In genomic region chr7:104982773-104983619, GRCh38 we compare ENCODE assay signal across 8 cellular contexts. TPM values are rescaled to one million over a fixed set of nuclear protein-coding genes. Genes with fewer than 3 reads are reported as not detected.
A peak's percentile ranks its signal among the peaks of the same experiment; 100 is the strongest.
DNase-seq lines count a peak whose midpoint lies in the region; ATAC-seq and TF ChIP-seq lines count a peak whose summit lies in the region.

No MANE protein-coding gene starts in this region.

- H3K36me3 Mint-ChIP-seq in CD4-positive, alpha-beta T cell (ENCODE audit: low read depth) = peaks cover 24% of the 10 kb centered on the region
- H3K36me3 Mint-ChIP-seq in activated CD4-positive, alpha-beta memory T cell treated with anti-CD3 and anti-CD28 coated beads, Interleukin-2, amount 10 ng/mL, durations not matched to agents 7 days and 5 days (ENCODE audit: low read depth) = peaks cover 25% of the 10 kb centered on the region
- peaks cover 0 to 8% of the 10 kb centered on the region in 2 donors for H3K36me3 Mint-ChIP-seq in stimulated activated naive B cell treated with anti-CD40 and anti-IgM and Interleukin-4, amounts not matched to agents 10 μg/mL and 1 μg/mL and 100 μg/mL, for 72 hours

- POLR2A ChIA-PET in CD4-positive, alpha-beta T cell (lab: Charles Lee) = interaction anchor here (0.7 to 10.9 kb wide), 31 partner anchors 10 to 606 kb away, joined by 3 to 560 read pairs (median 6); partner anchors contain the start of genes KMT2E and RINT1
- POLR2A ChIA-PET in activated CD4-positive, alpha-beta memory T cell treated with anti-CD3 and anti-CD28 coated beads, Interleukin-2, amount 10 ng/mL, durations not matched to agents 7 days and 5 days (lab: Charles Lee) = interaction anchor here (0.7 to 15.7 kb wide), 28 partner anchors 10 to 549 kb away, joined by 3 to 822 read pairs (median 4); partner anchors contain the start of genes KMT2E and RINT1

- H3K27me3 Mint-ChIP-seq in CD4-positive, alpha-beta T cell = no peaks in the 10 kb centered on the region
- no peaks in the 10 kb centered on the region for H3K27me3 Mint-ChIP-seq in activated CD4-positive, alpha-beta memory T cell treated with anti-CD3 and anti-CD28 coated beads, Interleukin-2, amount 10 ng/mL, durations not matched to agents 7 days and 5 days
- H3K27me3 Mint-ChIP-seq in stimulated activated naive B cell treated with anti-CD40 and anti-IgM and Interleukin-4, amounts not matched to agents 10 μg/mL and 1 μg/mL and 100 μg/mL, for 72 hours = no peaks in the 10 kb centered on the region

- H2AFZ ChIP-seq in KMS-11 (ENCODE audit: low read depth) = peak overlapping the region; percentile 58

- H3K27ac ChIP-seq in CD4-positive, alpha-beta T cell (ENCODE audit: low read depth, low read length) = peak overlapping the region; percentile 98
- H3K27ac ChIP-seq in KMS-11 = peak overlapping the region; percentile 95

- intact Hi-C loops in CD4-positive, alpha-beta T cell (cut with DNase I, micrococcal nuclease) = loop anchor here in 1 of 2 experiments (1.0 to 5.0 kb wide), 3 partner anchors 29 to 502 kb away; no protein-coding TSS in a partner anchor

- H3K9ac ChIP-seq in KMS-11 (peak overlapping the region; percentile 89), iPS-15b (ENCODE audit: low read depth, low read length) (peak overlapping the region; percentile 98)

- no peaks in the 10 kb centered on the region for H3K9me3 ChIP-seq in CD4-positive, alpha-beta T cell (ENCODE audit: control insufficient read depth, low read length)
- no peaks in the 10 kb centered on the region for H3K9me3 ChIP-seq in iPS-15b (ENCODE audit: control insufficient read depth, insufficient read depth, low read length)

- CTCF ChIA-PET in CD4-positive, alpha-beta T cell (lab: Charles Lee) = interaction anchor here (0.6 to 5.9 kb wide), 12 partner anchors 13 to 116 kb away, joined by 3 to 159 read pairs (median 4); partner anchors contain the start of gene KMT2E
- CTCF ChIA-PET in activated CD4-positive, alpha-beta memory T cell treated with anti-CD3 and anti-CD28 coated beads, Interleukin-2, amount 10 ng/mL, durations not matched to agents 7 days and 5 days (lab: Charles Lee) = interaction anchor here (0.7 to 7.9 kb wide), 26 partner anchors 12 to 550 kb away, joined by 3 to 106 read pairs (median 5); partner anchors contain the start of gene KMT2E

- no peak for TF ChIP-seq CTCF in CD4-positive, alpha-beta T cell (IDR thresholded peaks at IDR 0.05)
- TF ChIP-seq CTCF in KMS-11 (conservative IDR thresholded peaks at IDR 0.05; ENCODE audit: low read depth, low read length) = 0 out of 2 replicates have a peak, but pooled peaks have one; percentile 5

- H3K4me1 Mint-ChIP-seq in CD4-positive, alpha-beta T cell (ENCODE audit: low read depth) = peaks cover 63% of the 10 kb centered on the region
- H3K4me1 Mint-ChIP-seq in activated CD4-positive, alpha-beta memory T cell treated with anti-CD3 and anti-CD28 coated beads, Interleukin-2, amount 10 ng/mL, durations not matched to agents 7 days and 5 days = peaks cover 67% of the 10 kb centered on the region
- peaks cover 30 to 52% of the 10 kb centered on the region in 2 donors for H3K4me1 Mint-ChIP-seq in stimulated activated naive B cell treated with anti-CD40 and anti-IgM and Interleukin-4, amounts not matched to agents 10 μg/mL and 1 μg/mL and 100 μg/mL, for 72 hours

- H4K20me1 ChIP-seq in KMS-11 (ENCODE audit: insufficient read depth) = no peaks in the 10 kb centered on the region

- H3K9me3 Mint-ChIP-seq in CD4-positive, alpha-beta T cell = no peaks in the 10 kb centered on the region
- H3K9me3 Mint-ChIP-seq in activated CD4-positive, alpha-beta memory T cell treated with anti-CD3 and anti-CD28 coated beads, Interleukin-2, amount 10 ng/mL, durations not matched to agents 7 days and 5 days = no peaks in the 10 kb centered on the region
- no peaks in the 10 kb centered on the region for H3K9me3 Mint-ChIP-seq in stimulated activated naive B cell treated with anti-CD40 and anti-IgM and Interleukin-4, amounts not matched to agents 10 μg/mL and 1 μg/mL and 100 μg/mL, for 72 hours

- H3K36me3 ChIP-seq in KMS-11 (ENCODE audit: insufficient read depth) (no peaks in the 10 kb centered on the region), iPS-15b (ENCODE audit: control insufficient read depth, insufficient read depth, low read length) (no peaks in the 10 kb centered on the region)

- H3K4me1 ChIP-seq in KMS-11 (ENCODE audit: low read depth, poor library complexity, severe bottlenecking) (peaks cover 89% of the 10 kb centered on the region), iPS-15b (ENCODE audit: control insufficient read depth, insufficient read depth, low read length) (peaks cover 21% of the 10 kb centered on the region)

- peak overlapping the region; percentile 100 for H3K4me2 ChIP-seq in KMS-11

- H3K27me3 ChIP-seq in CD4-positive, alpha-beta T cell (ENCODE audit: control insufficient read depth, insufficient read depth, low read length) = no peaks in the 10 kb centered on the region
- H3K27me3 ChIP-seq in KMS-11 (ENCODE audit: insufficient read depth, low read depth) = no peaks in the 10 kb centered on the region
- no peaks in the 10 kb centered on the region for H3K27me3 ChIP-seq in iPS-15b (ENCODE audit: control insufficient read depth, insufficient read depth, low read length)

- peak overlapping the region; percentile 99 for H3K27ac Mint-ChIP-seq in CD4-positive, alpha-beta T cell
- H3K27ac Mint-ChIP-seq in activated CD4-positive, alpha-beta memory T cell treated with anti-CD3 and anti-CD28 coated beads, Interleukin-2, amount 10 ng/mL, durations not matched to agents 7 days and 5 days = peak overlapping the region; percentile 99
- H3K27ac Mint-ChIP-seq in stimulated activated naive B cell treated with anti-CD40 and anti-IgM and Interleukin-4, amounts not matched to agents 10 μg/mL and 1 μg/mL and 100 μg/mL, for 72 hours = peak overlapping the region; percentile 100

- no peak for ATAC-seq in CD4-positive, alpha-beta T cell (ENCODE audit: poor library complexity)
- ATAC-seq in stimulated activated naive B cell treated with anti-CD40 and anti-IgM and Interleukin-4, amounts not matched to agents 10 μg/mL and 1 μg/mL and 100 μg/mL, for 72 hours (replicated peaks) = no peak
- ATAC-seq in HG03520 (IDR thresholded peaks at IDR 0.05; ENCODE audit: unreplicated experiment) = no peak
- no peak for ATAC-seq in GM18520 (IDR thresholded peaks at IDR 0.05; ENCODE audit: unreplicated experiment)
- no peak for ATAC-seq in GM21737 (IDR thresholded peaks at IDR 0.05; ENCODE audit: unreplicated experiment)

- H3K79me2 ChIP-seq in KMS-11 (ENCODE audit: insufficient read depth, low read depth) = peaks cover 48% of the 10 kb centered on the region; the same call in 1 of the 2 replicates

- DNase-seq in CD4-positive, alpha-beta T cell = no peak
- DNase-seq in activated CD4-positive, alpha-beta memory T cell treated with anti-CD3 and anti-CD28 coated beads, Interleukin-2, amount 10 ng/mL, durations not matched to agents 7 days and 5 days = peak; percentile 24
- no peak for DNase-seq in stimulated activated naive B cell treated with anti-CD40 and anti-IgM and Interleukin-4, amounts not matched to agents 10 μg/mL and 1 μg/mL and 100 μg/mL, for 72 hours

- H3K4me3 Mint-ChIP-seq in CD4-positive, alpha-beta T cell = peak overlapping the region; percentile 100
- peak overlapping the region; percentile 98 for H3K4me3 Mint-ChIP-seq in activated CD4-positive, alpha-beta memory T cell treated with anti-CD3 and anti-CD28 coated beads, Interleukin-2, amount 10 ng/mL, durations not matched to agents 7 days and 5 days
- H3K4me3 Mint-ChIP-seq in stimulated activated naive B cell treated with anti-CD40 and anti-IgM and Interleukin-4, amounts not matched to agents 10 μg/mL and 1 μg/mL and 100 μg/mL, for 72 hours = peak overlapping the region; percentile 99

- H3K4me3 ChIP-seq in KMS-11 (IDR thresholded peaks at IDR 0.05; ENCODE audit: insufficient read depth, low read depth, low read length) (no peak overlapping the region), iPS-15b (ENCODE audit: low read depth, low read length) (peak overlapping the region; percentile 76)

RNA-seq across cellular contexts. Expression of gene KMT2E, which starts 31.0 kb away (rescaled TPM):
- total RNA-seq in CD4-positive, alpha-beta T cell = 100 to 1,000 TPM; 295 to 296 TPM
- 100 to 1,000 TPM; 122 to 128 TPM for total RNA-seq in activated CD4-positive, alpha-beta memory T cell treated with anti-CD3 and anti-CD28 coated beads, Interleukin-2, amount 10 ng/mL, durations not matched to agents 7 days and 5 days
